Comparison of ENCODE assay signal across 25 cellular contexts in the genomic region with DNA sequence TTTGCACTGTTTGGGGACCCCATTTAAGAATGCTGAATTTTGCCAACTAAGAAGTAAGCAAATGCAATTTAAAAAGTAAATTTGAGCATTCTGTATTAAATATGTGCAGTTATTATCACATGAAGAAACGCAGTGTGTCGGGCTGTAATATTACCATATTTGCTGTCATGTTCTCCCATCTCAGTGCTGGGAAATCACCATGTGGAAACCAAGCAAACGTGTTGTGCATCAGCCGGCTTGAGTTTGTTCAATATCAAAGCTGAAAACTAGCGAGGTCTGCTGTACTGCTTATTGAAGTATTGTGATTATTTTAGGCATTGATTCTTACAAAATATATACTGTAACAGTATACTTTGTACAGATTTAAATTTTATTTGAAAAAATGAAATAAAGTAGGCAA. TPM values are rescaled to one million over a fixed set of nuclear protein-coding genes. Genes with fewer than 3 reads are reported as not detected.
DNase-seq lines count a peak whose midpoint lies in the region; ATAC-seq, FAIRE-seq and TF ChIP-seq lines count a peak whose summit lies in the region.
"Had no signal": no experiment of that assay in that cellular context is flagged by ENCODE, and none has a peak within 500 bp of the region (broad histone marks: within the 10 kb centered on the region; RNA-seq: fewer than 3 reads in every experiment).

No MANE protein-coding gene starts in this region.

- peaks cover 5 to 26% (median 21%) of the 10 kb centered on the region in 3 donors for H3K4me1 ChIP-seq in pancreas
- H3K4me1 ChIP-seq: BE2C had no signal

- no peaks in the 10 kb centered on the region for H3K36me3 ChIP-seq in pancreas
- H3K36me3 ChIP-seq: BE2C, BLaER1 had no signal

- no peak for TF ChIP-seq CTCF in LNCaP clone FGC (IDR thresholded peaks at IDR 0.05; ENCODE audit: control insufficient read depth, extremely low read depth, insufficient read depth)
- no peak for TF ChIP-seq CTCF in VCaP (conservative IDR thresholded peaks at IDR 0.05)
- TF ChIP-seq CTCF in pancreas (IDR thresholded peaks at IDR 0.05) = no peak

- ATAC-seq in pancreas = peak in 3 of 4 donors; percentile 61 to 68 (median 67)
- ATAC-seq: GM12878 had no signal

- no peak for DNase-seq in LNCaP clone FGC (ENCODE audit: low read depth)
- DNase-seq in pancreas = no peak
- DNase-seq in effector CD4-positive, alpha-beta T cell = no peak
- no peak for DNase-seq in HK-2 (ENCODE audit: unreplicated experiment)
- DNase-seq: 8988T; ACHN; BE2C; C1 segment of cervical spinal cord; CD4-positive, alpha-beta memory T cell; CD4-positive, CD25-positive, alpha-beta regulatory T cell; CD8-positive, alpha-beta memory T cell; COR-L47; DMS 273 treated with DMSO at 0.1 percent for 48 hours; DMS153; DMS53; DMS79; DND-41; EL; GDM1 had no signal

- H3K9me3 ChIP-seq in pancreas = no peaks in the 10 kb centered on the region
- H3K9me3 ChIP-seq: BE2C, BLaER1 had no signal

- intact Hi-C loops in pancreas (cut with DNase I) = no loop called here

- 38 to 47% methylated on average over 5 of the region's 5 CpGs for WGBS in pancreas, 2 donors

- H3K4me3 ChIP-seq in LNCaP clone FGC (ENCODE audit: low read depth, low read length) (peak overlapping the region; percentile 19; the same call in 1 of the 2 replicates), pancreas (no peak overlapping the region)
- H3K4me3 ChIP-seq: BLaER1, GM12878 had no signal

- H3K27ac ChIP-seq in VCaP = peak overlapping the region; percentile 71
- no peak overlapping the region for H3K27ac ChIP-seq in pancreas
- H3K27ac ChIP-seq: BLaER1 had no signal

- H3K27me3 ChIP-seq in pancreas = no peaks in the 10 kb centered on the region
- H3K27me3 ChIP-seq: BE2C, BLaER1 had no signal

- no peak for FAIRE-seq in pancreas (lab: Jason Lieb, UNC)
- FAIRE-seq: A204.1, GM12878, GM12892, GM18507 had no signal

RNA-seq across cellular contexts. Expression of a gene that starts 2.6 kb away (rescaled TPM):
- total RNA-seq in pancreas = 1 to 10 TPM; 2.6 to 8.0 (median 5.8) TPM
- polyA plus RNA-seq in pancreas = 1 to 10 TPM; 3.8 to 7.0 TPM

RNA-seq across cellular contexts. Expression of a gene that starts 14.5 kb away (rescaled TPM):
- total RNA-seq in pancreas = 10 to 100 TPM in 3 of 6 donors, 1 to 10 TPM in 3; 8.3 to 17.2 (median 11.1) TPM
- polyA plus RNA-seq in pancreas = 1 to 10 TPM; 3.2 to 3.9 TPM

RNA-seq across cellular contexts. Expression of a gene that starts 46.6 kb away (rescaled TPM):
- 10 to 100 TPM; 30.2 to 66.2 (median 44.9) TPM for total RNA-seq in pancreas
- polyA plus RNA-seq in pancreas = 100 to 1,000 TPM in 1 of 2 donors, 10 to 100 TPM in 1; 80.6 to 185 TPM
